ENCODE assay signal across 1 cellular context in the genomic region with DNA sequence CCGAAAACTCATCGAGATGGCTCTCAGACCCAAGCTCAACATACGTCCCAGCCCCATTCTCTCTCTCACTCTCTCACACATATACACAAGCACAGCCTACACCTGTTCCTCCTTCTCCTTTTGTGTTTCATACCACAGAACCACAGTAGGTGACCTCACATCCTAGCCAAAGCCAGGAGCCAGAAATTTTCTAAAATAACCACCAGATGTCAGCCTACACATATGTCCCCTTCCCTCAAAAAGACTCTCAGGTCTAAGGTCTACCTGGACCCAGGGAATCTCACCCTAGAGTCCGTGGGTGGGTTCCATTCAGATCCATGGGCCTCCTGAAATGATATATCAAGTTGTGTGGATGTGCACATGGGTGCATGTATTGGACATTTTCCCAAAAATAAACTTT.
TF ChIP-seq lines count a peak whose summit lies in the region.

No MANE protein-coding gene starts in this region.

TF ChIP-seq in H1, 55 proteins besides CTCF, POLR2A, EP300 and RAD21 (continued from another document):
- TF ChIP-seq, protein P1, sequence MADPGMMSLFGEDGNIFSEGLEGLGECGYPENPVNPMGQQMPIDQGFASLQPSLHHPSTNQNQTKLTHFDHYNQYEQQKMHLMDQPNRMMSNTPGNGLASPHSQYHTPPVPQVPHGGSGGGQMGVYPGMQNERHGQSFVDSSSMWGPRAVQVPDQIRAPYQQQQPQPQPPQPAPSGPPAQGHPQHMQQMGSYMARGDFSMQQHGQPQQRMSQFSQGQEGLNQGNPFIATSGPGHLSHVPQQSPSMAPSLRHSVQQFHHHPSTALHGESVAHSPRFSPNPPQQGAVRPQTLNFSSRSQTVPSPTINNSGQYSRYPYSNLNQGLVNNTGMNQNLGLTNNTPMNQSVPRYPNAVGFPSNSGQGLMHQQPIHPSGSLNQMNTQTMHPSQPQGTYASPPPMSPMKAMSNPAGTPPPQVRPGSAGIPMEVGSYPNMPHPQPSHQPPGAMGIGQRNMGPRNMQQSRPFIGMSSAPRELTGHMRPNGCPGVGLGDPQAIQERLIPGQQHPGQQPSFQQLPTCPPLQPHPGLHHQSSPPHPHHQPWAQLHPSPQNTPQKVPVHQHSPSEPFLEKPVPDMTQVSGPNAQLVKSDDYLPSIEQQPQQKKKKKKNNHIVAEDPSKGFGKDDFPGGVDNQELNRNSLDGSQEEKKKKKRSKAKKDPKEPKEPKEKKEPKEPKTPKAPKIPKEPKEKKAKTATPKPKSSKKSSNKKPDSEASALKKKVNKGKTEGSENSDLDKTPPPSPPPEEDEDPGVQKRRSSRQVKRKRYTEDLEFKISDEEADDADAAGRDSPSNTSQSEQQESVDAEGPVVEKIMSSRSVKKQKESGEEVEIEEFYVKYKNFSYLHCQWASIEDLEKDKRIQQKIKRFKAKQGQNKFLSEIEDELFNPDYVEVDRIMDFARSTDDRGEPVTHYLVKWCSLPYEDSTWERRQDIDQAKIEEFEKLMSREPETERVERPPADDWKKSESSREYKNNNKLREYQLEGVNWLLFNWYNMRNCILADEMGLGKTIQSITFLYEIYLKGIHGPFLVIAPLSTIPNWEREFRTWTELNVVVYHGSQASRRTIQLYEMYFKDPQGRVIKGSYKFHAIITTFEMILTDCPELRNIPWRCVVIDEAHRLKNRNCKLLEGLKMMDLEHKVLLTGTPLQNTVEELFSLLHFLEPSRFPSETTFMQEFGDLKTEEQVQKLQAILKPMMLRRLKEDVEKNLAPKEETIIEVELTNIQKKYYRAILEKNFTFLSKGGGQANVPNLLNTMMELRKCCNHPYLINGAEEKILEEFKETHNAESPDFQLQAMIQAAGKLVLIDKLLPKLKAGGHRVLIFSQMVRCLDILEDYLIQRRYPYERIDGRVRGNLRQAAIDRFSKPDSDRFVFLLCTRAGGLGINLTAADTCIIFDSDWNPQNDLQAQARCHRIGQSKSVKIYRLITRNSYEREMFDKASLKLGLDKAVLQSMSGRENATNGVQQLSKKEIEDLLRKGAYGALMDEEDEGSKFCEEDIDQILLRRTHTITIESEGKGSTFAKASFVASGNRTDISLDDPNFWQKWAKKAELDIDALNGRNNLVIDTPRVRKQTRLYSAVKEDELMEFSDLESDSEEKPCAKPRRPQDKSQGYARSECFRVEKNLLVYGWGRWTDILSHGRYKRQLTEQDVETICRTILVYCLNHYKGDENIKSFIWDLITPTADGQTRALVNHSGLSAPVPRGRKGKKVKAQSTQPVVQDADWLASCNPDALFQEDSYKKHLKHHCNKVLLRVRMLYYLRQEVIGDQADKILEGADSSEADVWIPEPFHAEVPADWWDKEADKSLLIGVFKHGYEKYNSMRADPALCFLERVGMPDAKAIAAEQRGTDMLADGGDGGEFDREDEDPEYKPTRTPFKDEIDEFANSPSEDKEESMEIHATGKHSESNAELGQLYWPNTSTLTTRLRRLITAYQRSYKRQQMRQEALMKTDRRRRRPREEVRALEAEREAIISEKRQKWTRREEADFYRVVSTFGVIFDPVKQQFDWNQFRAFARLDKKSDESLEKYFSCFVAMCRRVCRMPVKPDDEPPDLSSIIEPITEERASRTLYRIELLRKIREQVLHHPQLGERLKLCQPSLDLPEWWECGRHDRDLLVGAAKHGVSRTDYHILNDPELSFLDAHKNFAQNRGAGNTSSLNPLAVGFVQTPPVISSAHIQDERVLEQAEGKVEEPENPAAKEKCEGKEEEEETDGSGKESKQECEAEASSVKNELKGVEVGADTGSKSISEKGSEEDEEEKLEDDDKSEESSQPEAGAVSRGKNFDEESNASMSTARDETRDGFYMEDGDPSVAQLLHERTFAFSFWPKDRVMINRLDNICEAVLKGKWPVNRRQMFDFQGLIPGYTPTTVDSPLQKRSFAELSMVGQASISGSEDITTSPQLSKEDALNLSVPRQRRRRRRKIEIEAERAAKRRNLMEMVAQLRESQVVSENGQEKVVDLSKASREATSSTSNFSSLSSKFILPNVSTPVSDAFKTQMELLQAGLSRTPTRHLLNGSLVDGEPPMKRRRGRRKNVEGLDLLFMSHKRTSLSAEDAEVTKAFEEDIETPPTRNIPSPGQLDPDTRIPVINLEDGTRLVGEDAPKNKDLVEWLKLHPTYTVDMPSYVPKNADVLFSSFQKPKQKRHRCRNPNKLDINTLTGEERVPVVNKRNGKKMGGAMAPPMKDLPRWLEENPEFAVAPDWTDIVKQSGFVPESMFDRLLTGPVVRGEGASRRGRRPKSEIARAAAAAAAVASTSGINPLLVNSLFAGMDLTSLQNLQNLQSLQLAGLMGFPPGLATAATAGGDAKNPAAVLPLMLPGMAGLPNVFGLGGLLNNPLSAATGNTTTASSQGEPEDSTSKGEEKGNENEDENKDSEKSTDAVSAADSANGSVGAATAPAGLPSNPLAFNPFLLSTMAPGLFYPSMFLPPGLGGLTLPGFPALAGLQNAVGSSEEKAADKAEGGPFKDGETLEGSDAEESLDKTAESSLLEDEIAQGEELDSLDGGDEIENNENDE (IDR thresholded peaks at IDR 0.05; ENCODE audit: insufficient replicate concordance, low read length): no peak
